ENCODE assay signal across 25 cellular contexts in the genomic region with DNA sequence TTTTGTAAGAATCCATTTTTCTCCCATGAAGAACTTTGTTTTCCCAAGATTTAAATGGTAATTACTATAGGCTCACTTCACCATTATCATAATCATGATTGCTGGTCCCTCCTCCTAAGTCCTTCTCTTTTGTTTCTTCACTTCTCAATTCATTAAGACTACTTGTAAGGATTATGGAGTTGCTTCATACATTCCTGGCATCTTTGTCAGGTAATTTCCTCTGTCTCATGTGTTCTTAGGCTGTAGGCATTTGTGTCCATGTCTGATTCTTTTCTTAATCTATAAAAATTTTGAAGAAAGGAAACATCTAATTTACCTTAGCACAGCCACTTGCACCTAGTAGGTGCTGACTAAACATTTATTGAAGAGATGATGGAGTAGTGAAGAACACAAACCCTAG.
"Had no signal": no experiment of that assay in that cellular context is flagged by ENCODE, and none has a peak within 500 bp of the region (broad histone marks: within the 10 kb centered on the region; RNA-seq: fewer than 3 reads in every experiment).

No MANE protein-coding gene starts in this region.

- ATAC-seq: left colon; left lung; lower lobe of right lung; mucosa of descending colon; naive thymus-derived CD4-positive, alpha-beta T cell; natural killer cell treated with Interleukin-12 subunit alpha and Interleukin-12 subunit beta and Interleukin-15 and Interleukin-18, amount 100 ng/mL, for 72 hours; sciatic nerve; stimulated activated naive B cell treated with anti-CD40 and anti-IgM and Interleukin-4, amounts not matched to agents 10 μg/mL and 1 μg/mL and 100 μg/mL, for 72 hours had no signal

- H3K9me3 Mint-ChIP-seq: immature natural killer cell had no signal

- H3K27ac ChIP-seq: left lung, lower lobe of right lung, ovary, right atrium auricular region, skin epidermis, tibial nerve, uterus had no signal

- H3K27me3 Mint-ChIP-seq: naive thymus-derived CD4-positive, alpha-beta T cell; natural killer cell treated with Interleukin-12 subunit alpha and Interleukin-12 subunit beta and Interleukin-15 and Interleukin-18, amount 100 ng/mL, for 72 hours; progenitor cell of endocrine pancreas; stimulated activated naive B cell treated with anti-CD40 and anti-IgM and Interleukin-4, amounts not matched to agents 10 μg/mL and 1 μg/mL and 100 μg/mL, for 72 hours; stimulated activated naive CD8-positive, alpha-beta T cell treated with anti-CD3 and anti-CD28 coated beads, Interleukin-15, Interleukin-2, amounts not matched to agents 100 ng/mL and 50 ng/mL, for 24 hours; type B pancreatic cell had no signal

- H3K36me3 Mint-ChIP-seq: type B pancreatic cell had no signal

- H3K9me3 ChIP-seq: left lung, lower lobe of right lung, mucosa of descending colon, ovary, right atrium auricular region, tibial nerve, uterus had no signal

- H3K4me1 ChIP-seq: left lung, lower lobe of right lung, right atrium auricular region, tibial nerve, uterus had no signal

- H3K4me3 Mint-ChIP-seq: immature natural killer cell; naive thymus-derived CD4-positive, alpha-beta T cell; natural killer cell treated with Interleukin-12 subunit alpha and Interleukin-12 subunit beta and Interleukin-15 and Interleukin-18, amount 100 ng/mL, for 72 hours; stimulated activated naive B cell treated with anti-CD40 and anti-IgM and Interleukin-4, amounts not matched to agents 10 μg/mL and 1 μg/mL and 100 μg/mL, for 72 hours; stimulated activated naive CD8-positive, alpha-beta T cell treated with anti-CD3 and anti-CD28 coated beads, Interleukin-15, Interleukin-2, amounts not matched to agents 100 ng/mL and 50 ng/mL, for 24 hours; type B pancreatic cell had no signal

- FAIRE-seq: kidney had no signal

- H3K36me3 ChIP-seq: left lung, lower lobe of right lung, ovary, right atrium auricular region, tibial nerve, uterus had no signal

- H3K27me3 ChIP-seq: left lung, ovary, right atrium auricular region, tibial nerve, uterus had no signal

- H3K27ac Mint-ChIP-seq: immature natural killer cell; natural killer cell treated with Interleukin-12 subunit alpha and Interleukin-12 subunit beta and Interleukin-15 and Interleukin-18, amount 100 ng/mL, for 72 hours; progenitor cell of endocrine pancreas; stimulated activated naive B cell treated with anti-CD40 and anti-IgM and Interleukin-4, amounts not matched to agents 10 μg/mL and 1 μg/mL and 100 μg/mL, for 72 hours; stimulated activated naive CD8-positive, alpha-beta T cell treated with anti-CD3 and anti-CD28 coated beads, Interleukin-15, Interleukin-2, amounts not matched to agents 100 ng/mL and 50 ng/mL, for 24 hours; type B pancreatic cell had no signal

- H3K4me3 ChIP-seq: left lung, lower lobe of right lung, mucosa of descending colon, ovary, right atrium auricular region, skin epidermis, tibial nerve, uterus had no signal

- DNase-seq: hippocampal formation; immature natural killer cell; kidney; left colon; left lung; lower lobe of right lung; midbrain; mucosa of descending colon; naive thymus-derived CD4-positive, alpha-beta T cell; ovary; stimulated activated CD4-positive, alpha-beta T cell treated with anti-CD3 and anti-CD28 coated beads, Interleukin-12 subunit alpha, Interleukin-12 subunit beta, amount 100 ng/mL, for 4 hours; stimulated activated CD4-positive, alpha-beta T cell treated with anti-CD3 and anti-CD28 coated beads, Interleukin-15, amount 100 ng/mL, for 24 hours; stimulated activated CD4-positive, alpha-beta T cell treated with anti-CD3 and anti-CD28 coated beads, Interleukin-2, amount 100 ng/mL, for 24 hours; stimulated activated CD4-positive, alpha-beta T cell treated with anti-CD3 and anti-CD28 coated beads, Interleukin-4, amount 100 ng/mL, for 1 hour; stimulated activated naive B cell treated with anti-CD40 and anti-IgM and Interleukin-4, amounts not matched to agents 10 μg/mL and 1 μg/mL and 100 μg/mL, for 72 hours; substantia nigra; uterus had no signal
